In the genomic region with DNA sequence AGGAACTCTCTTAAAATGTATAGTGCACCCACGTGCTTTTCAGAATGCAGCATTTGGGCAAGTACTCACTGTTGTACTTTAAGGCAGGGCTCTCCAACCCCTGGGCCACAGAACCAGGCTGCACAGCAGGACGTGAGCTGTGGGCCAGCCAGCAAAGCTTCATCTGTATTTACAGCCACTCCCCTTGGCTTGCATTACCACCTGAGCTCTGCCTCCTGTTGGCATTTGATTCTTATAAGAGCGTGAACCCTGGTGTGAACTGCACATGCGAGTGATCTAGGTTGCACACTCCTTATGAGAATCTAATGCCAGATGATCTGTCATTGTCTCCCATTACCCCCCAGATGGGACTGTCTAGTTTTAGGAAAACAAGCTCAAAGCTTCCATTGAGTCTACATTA, we compare ENCODE assay signal across 10 cellular contexts. TPM values are rescaled to one million over a fixed set of nuclear protein-coding genes. Genes with fewer than 3 reads are reported as not detected.
A peak's percentile ranks its signal among the peaks of the same experiment; 100 is the strongest.
DNase-seq lines count a peak whose midpoint lies in the region; ATAC-seq and TF ChIP-seq lines count a peak whose summit lies in the region.
"Had no signal": no experiment of that assay in that cellular context is flagged by ENCODE, and none has a peak within 500 bp of the region (broad histone marks: within the 10 kb centered on the region; RNA-seq: fewer than 3 reads in every experiment).

No MANE protein-coding gene starts in this region.

- peaks cover 30% of the 10 kb centered on the region for H3K36me3 Mint-ChIP-seq in effector memory CD8-positive, alpha-beta T cell (ENCODE audit: insufficient read depth)
- H3K36me3 Mint-ChIP-seq in osteocyte (ENCODE audit: unreplicated experiment) = peaks cover 33% of the 10 kb centered on the region

- no peak overlapping the region for H3K4me3 ChIP-seq in MG63

- no peaks in the 10 kb centered on the region for H3K27me3 Mint-ChIP-seq in effector memory CD8-positive, alpha-beta T cell
- no peaks in the 10 kb centered on the region for H3K27me3 Mint-ChIP-seq in osteocyte (ENCODE audit: unreplicated experiment)

- no peak for TF ChIP-seq CTCF in osteocyte (IDR thresholded peaks at IDR 0.05)

- peaks cover 32% of the 10 kb centered on the region for H3K36me3 ChIP-seq in MG63

- no peaks in the 10 kb centered on the region for H3K27me3 ChIP-seq in MG63
- H3K27me3 ChIP-seq: ascending aorta had no signal

- H3K4me1 Mint-ChIP-seq in effector memory CD8-positive, alpha-beta T cell (ENCODE audit: low read depth in 2 of 2) = peaks cover 26 to 48% of the 10 kb centered on the region in 2 donors
- peaks cover 25% of the 10 kb centered on the region for H3K4me1 Mint-ChIP-seq in osteocyte (ENCODE audit: unreplicated experiment)

- no peak for ATAC-seq in effector memory CD8-positive, alpha-beta T cell (replicated peaks)
- no peak for ATAC-seq in HG02870 (IDR thresholded peaks at IDR 0.05; ENCODE audit: unreplicated experiment)

- no peaks in the 10 kb centered on the region for H3K9me3 Mint-ChIP-seq in effector memory CD8-positive, alpha-beta T cell
- no peaks in the 10 kb centered on the region for H3K9me3 Mint-ChIP-seq in osteocyte (ENCODE audit: unreplicated experiment)

- peak overlapping the region; percentile 3 to 64 for H3K27ac Mint-ChIP-seq in effector memory CD8-positive, alpha-beta T cell
- H3K27ac Mint-ChIP-seq in osteocyte (ENCODE audit: unreplicated experiment) = no peak overlapping the region

- peak; percentile 2 for DNase-seq in NCI-H146 (lab: John Stamatoyannopoulos, UW)
- DNase-seq in NCI-H146 treated with DMSO at 0.1 percent for 48 hours (lab: John Stamatoyannopoulos, UW; ENCODE audit: unreplicated experiment) = no peak
- DNase-seq in MG63 = peak; percentile 31
- no peak for DNase-seq in effector memory CD8-positive, alpha-beta T cell
- DNase-seq in osteocyte (ENCODE audit: extremely low spot score, unreplicated experiment) = no peak
- no peak for DNase-seq in KBM-7
- DNase-seq in Ammon's horn (ENCODE audit: low spot score) = no peak
- DNase-seq: NCI-H510A treated with DMSO at 0.1 percent for 48 hours had no signal

- in situ Hi-C loops in KBM-7 (cut with MboI; ENCODE audit: low pct_unique_long_range_greater_than_20kb, low sequenced_read_pairs) = no loop called here

- no peaks in the 10 kb centered on the region for H3K9me3 ChIP-seq in MG63
- H3K9me3 ChIP-seq: ascending aorta had no signal

- H3K4me3 Mint-ChIP-seq in effector memory CD8-positive, alpha-beta T cell = no peak overlapping the region
- H3K4me3 Mint-ChIP-seq in osteocyte (ENCODE audit: unreplicated experiment) = peak overlapping the region; percentile 43

RNA-seq across cellular contexts. Expression of gene C11orf58, which starts 3.0 kb away (rescaled TPM):
- total RNA-seq in MG63 (2014; rRNA removed; shearing (Covaris generic); ENCODE audit: low replicate concordance) = 165 and 220 TPM in 2 replicates
- 143 and 150 TPM in 2 replicates for total RNA-seq in osteocyte

Comparison
In these comparisons a context has a peak if more than half of its experiments do, and no peak if none do; other contexts are left out.
1. DNase-seq: peak in NCI-H146 (single experiment) and MG63 (single experiment); none in NCI-H146 treated with DMSO at 0.1 percent for 48 hours (single experiment), effector memory CD8-positive, alpha-beta T cell (0 of 3), osteocyte (single experiment), KBM-7 (single experiment) and Ammon's horn (single experiment).